ENCODE assay signal across 18 cellular contexts in genomic region chr9:125085703-125086477, GRCh38. TPM values are rescaled to one million over a fixed set of nuclear protein-coding genes. Genes with fewer than 3 reads are reported as not detected.
DNase-seq lines count a peak whose midpoint lies in the region; ATAC-seq and TF ChIP-seq lines count a peak whose summit lies in the region.
"Had no signal": no experiment of that assay in that cellular context is flagged by ENCODE, and none has a peak within 500 bp of the region (broad histone marks: within the 10 kb centered on the region; RNA-seq: fewer than 3 reads in every experiment).

No MANE protein-coding gene starts in this region.

- H3K9me3 ChIP-seq in heart left ventricle (peaks cover 0 to 15% (median 0%) of the 10 kb centered on the region in 12 donors), left ventricle myocardium inferior (replicated peaks) (peaks cover 19% of the 10 kb centered on the region)

- WGBS in heart left ventricle, 4 donors, result 66 to 77% (median 74%) methylated on average over 6 of the region's 6 CpGs

- no peak for TF ChIP-seq POLR2A in heart left ventricle (IDR thresholded peaks at IDR 0.05)

- H3K4me1 ChIP-seq in heart left ventricle (peaks cover 0 to 13% (median 0%) of the 10 kb centered on the region in 12 donors), left ventricle myocardium inferior (peaks cover 23% of the 10 kb centered on the region)

- intact Hi-C loops in heart left ventricle (cut with DNase I) (no loop called here), left ventricle myocardium inferior (cut with micrococcal nuclease) (no loop called here)

- no peak for DNase-seq in heart left ventricle
- DNase-seq in left ventricle myocardium inferior, result no peak
- DNase-seq in NCI-H1436 treated with DMSO at 0.1 percent for 48 hours (lab: John Stamatoyannopoulos, UW), result peak; percentile 14
- peak; percentile 8 for DNase-seq in left kidney (ENCODE audit: low read depth, low spot score)
- peak; percentile 43 for DNase-seq in retinal pigment epithelial cell (ENCODE audit: low read depth)
- DNase-seq in NCI-H1930 (lab: John Stamatoyannopoulos, UW), result no peak
- DNase-seq in NCI-H187 treated with DMSO at 0.1 percent for 48 hours (lab: John Stamatoyannopoulos, UW), result no peak
- no peak for DNase-seq in NCI-H2107 treated with DMSO at 0.1 percent for 48 hours (lab: John Stamatoyannopoulos, UW; ENCODE audit: unreplicated experiment)
- DNase-seq: ACHN; C1 segment of cervical spinal cord; CD8-positive, alpha-beta memory T cell; KBM-7; NCI-H2081 treated with DMSO at 0.1 percent for 48 hours; NCI-H226; OCI-M1; SIG-M5; T-helper 1 cell had no signal

- H3K27me3 ChIP-seq in heart left ventricle, result no peaks in the 10 kb centered on the region
- H3K27me3 ChIP-seq in left ventricle myocardium inferior (ENCODE audit: low read depth), result no peaks in the 10 kb centered on the region

- H3K4me3 ChIP-seq in heart left ventricle, result no peak overlapping the region
- no peak overlapping the region for H3K4me3 ChIP-seq in left ventricle myocardium inferior
- H3K4me3 ChIP-seq in retinal pigment epithelial cell (ENCODE audit: low read length), result no peak overlapping the region

- H3K36me3 ChIP-seq in heart left ventricle (no peaks in the 10 kb centered on the region), left ventricle myocardium inferior (peaks cover 3% of the 10 kb centered on the region)

- TF ChIP-seq CTCF in heart left ventricle (IDR thresholded peaks at IDR 0.05) (no peak), left ventricle myocardium inferior (IDR thresholded peaks at IDR 0.05; ENCODE audit: borderline replicate concordance) (no peak), retinal pigment epithelial cell (conservative IDR thresholded peaks at IDR 0.05; ENCODE audit: low read depth, low read length) (no peak)

- peak in 3 of 4 donors; percentile 31 to 77 (median 71) for ATAC-seq in heart left ventricle
- ATAC-seq: SK-N-SH treated with all-trans-retinoic acid at 6 μM for 48 hours had no signal

- H3K27ac ChIP-seq in heart left ventricle (no peak overlapping the region), left ventricle myocardium inferior (replicated peaks) (no peak overlapping the region)

RNA-seq across cellular contexts. Expression of gene SCAI, which starts 57.4 kb away (rescaled TPM):
- 1 to 10 TPM; 1.8 to 5.3 (median 4.0) TPM for total RNA-seq in heart left ventricle
- 1 to 10 TPM; 1.4 to 1.6 TPM for polyA plus RNA-seq in heart left ventricle
- 2.7 TPM for total RNA-seq in left ventricle myocardium inferior

Comparison
In these comparisons a context has a peak if more than half of its experiments do, and no peak if none do; other contexts are left out.
1. DNase-seq: peak in NCI-H1436 treated with DMSO at 0.1 percent for 48 hours (single experiment), left kidney (single experiment) and retinal pigment epithelial cell (single experiment); none in heart left ventricle (0 of 5), left ventricle myocardium inferior (single experiment), NCI-H1930 (0 of 2), NCI-H187 treated with DMSO at 0.1 percent for 48 hours (single experiment) and NCI-H2107 treated with DMSO at 0.1 percent for 48 hours (single experiment).